Comparison of ENCODE assay signal across 7 cellular contexts in the genomic region with DNA sequence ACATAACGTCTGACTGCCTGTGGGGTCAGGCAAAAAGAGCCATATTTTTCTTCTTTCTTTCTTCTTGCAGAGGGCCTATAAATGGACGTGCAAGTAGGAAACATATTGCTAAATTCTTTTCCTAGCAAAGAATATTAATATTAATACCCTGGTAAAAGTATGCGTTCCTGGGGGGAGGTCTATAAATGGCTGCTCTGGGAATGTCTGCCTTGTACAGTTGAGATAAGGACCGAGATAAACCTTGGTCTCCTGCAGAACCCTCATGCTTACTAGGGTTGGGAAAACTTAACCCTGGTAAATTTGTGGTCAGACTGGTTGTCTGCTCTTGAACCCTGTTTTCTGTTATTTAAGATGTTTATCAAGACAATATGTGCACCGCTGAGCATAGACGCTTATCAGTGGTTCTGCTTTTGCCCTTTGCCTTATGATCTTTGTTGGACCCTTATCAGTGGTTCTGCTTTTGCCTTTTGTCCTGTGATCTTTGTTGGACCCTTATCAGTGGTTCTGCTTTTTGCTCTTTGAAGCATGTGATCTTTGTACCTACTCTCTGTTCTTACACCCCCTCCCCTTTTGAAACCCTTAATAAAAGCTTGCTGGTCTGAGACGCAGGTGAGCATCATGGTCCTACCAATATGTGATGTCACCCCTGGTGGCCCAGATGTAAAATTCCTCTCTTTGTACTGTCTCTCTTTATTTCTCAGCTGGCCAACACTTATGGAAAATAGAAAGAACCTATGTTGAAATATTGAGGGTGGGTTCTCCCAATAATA. TPM values are rescaled to one million over a fixed set of nuclear protein-coding genes. Genes with fewer than 3 reads are reported as not detected.
"Had no signal": no experiment of that assay in that cellular context is flagged by ENCODE, and none has a peak within 500 bp of the region (broad histone marks: within the 10 kb centered on the region; RNA-seq: fewer than 3 reads in every experiment).

No MANE protein-coding gene starts in this region.

RNA-seq across cellular contexts. Expression of gene CYP2A7, which starts 37.7 kb away (rescaled TPM):
- total RNA-seq: LHCN-M2, MCF 10A, Peyer's patch, Right ventricle myocardium inferior, RPMI7951, SJCRH30 had no signal
- polyA plus RNA-seq: IgD-negative memory B cell had no signal
